Comparison of ENCODE assay signal across 9 cellular contexts in genomic region chr10:373516-374309, GRCh38.
DNase-seq lines count a peak whose midpoint lies in the region; ATAC-seq, FAIRE-seq and TF ChIP-seq lines count a peak whose summit lies in the region.
"Had no signal": no experiment of that assay in that cellular context is flagged by ENCODE, and none has a peak within 500 bp of the region (broad histone marks: within the 10 kb centered on the region; RNA-seq: fewer than 3 reads in every experiment).

No MANE protein-coding gene starts in this region.

- no peak overlapping the region for H3K4me3 ChIP-seq in adrenal gland
- H3K4me3 ChIP-seq in kidney epithelial cell (ENCODE audit: low read depth, low read length): no peak overlapping the region
- H3K4me3 ChIP-seq in upper lobe of right lung: no peak overlapping the region
- H3K4me3 ChIP-seq: Peyer's patch had no signal

- H3K27ac ChIP-seq in adrenal gland: no peak overlapping the region
- H3K27ac ChIP-seq in upper lobe of right lung: peak overlapping the region; percentile 3

- H3K27me3 ChIP-seq in adrenal gland (no peaks in the 10 kb centered on the region), kidney epithelial cell (ENCODE audit: control insufficient read depth, insufficient read depth, low read length) (no peaks in the 10 kb centered on the region), upper lobe of right lung (no peaks in the 10 kb centered on the region)
- H3K27me3 ChIP-seq: Peyer's patch had no signal

- no peak for TF ChIP-seq POLR2A in adrenal gland (IDR thresholded peaks at IDR 0.05)

- intact Hi-C loops in adrenal gland (cut with DNase I): no loop called here
- intact Hi-C loops in upper lobe of right lung (cut with DNase I): no loop called here

- H3K9me3 ChIP-seq in adrenal gland (replicated peaks in 1 of 3) (no peaks in the 10 kb centered on the region), upper lobe of right lung (no peaks in the 10 kb centered on the region)
- H3K9me3 ChIP-seq: Peyer's patch had no signal

- ATAC-seq in upper lobe of right lung (no peak), GM21528 (IDR thresholded peaks at IDR 0.05; ENCODE audit: low FRiP score, unreplicated experiment) (no peak)

- H3K36me3 ChIP-seq in adrenal gland (replicated peaks in 1 of 2) (peaks cover 0 to 7% of the 10 kb centered on the region in 2 donors), kidney epithelial cell (ENCODE audit: control insufficient read depth, insufficient read depth, low read length) (peaks cover 1% of the 10 kb centered on the region), upper lobe of right lung (peaks cover 4% of the 10 kb centered on the region)

- peak; percentile 5 for DNase-seq in NCI-H2029 treated with DMSO at 0.1 percent for 48 hours (lab: John Stamatoyannopoulos, UW)
- no peak for DNase-seq in NCI-H2029 (lab: John Stamatoyannopoulos, UW)
- DNase-seq in adrenal gland: peak in 4 of 7 donors; percentile 53 to 82 (median 58)
- peak; percentile 44 for DNase-seq in kidney epithelial cell (ENCODE audit: low read depth)
- no peak for DNase-seq in upper lobe of right lung
- DNase-seq in urothelium cell line (ENCODE audit: low spot score): no peak
- DNase-seq in LoVo (ENCODE audit: low spot score): no peak

- WGBS in adrenal gland, 4 donors: 62 to 71% (median 66%) methylated on average over 8 of the region's 8 CpGs

- H3K4me1 ChIP-seq in adrenal gland (replicated peaks in 1 of 2): no peaks in the 10 kb centered on the region
- no peaks in the 10 kb centered on the region for H3K4me1 ChIP-seq in upper lobe of right lung

- FAIRE-seq in urothelium cell line (lab: Jason Lieb, UNC): no peak

- TF ChIP-seq CTCF in adrenal gland (IDR thresholded peaks at IDR 0.05): no peak
- TF ChIP-seq CTCF in kidney epithelial cell (IDR thresholded peaks at IDR 0.05; ENCODE audit: insufficient read depth, low read length, poor library complexity, severe bottlenecking): no peak
- TF ChIP-seq CTCF in upper lobe of right lung (IDR thresholded peaks at IDR 0.05): no peak

Comparison
In these comparisons a context has a peak if more than half of its experiments do, and no peak if none do; other contexts are left out.
1. DNase-seq: peak in NCI-H2029 treated with DMSO at 0.1 percent for 48 hours (single experiment), adrenal gland (4 of 7) and kidney epithelial cell (single experiment); none in NCI-H2029 (single experiment), upper lobe of right lung (single experiment), urothelium cell line (single experiment) and LoVo (single experiment).